Comparison of ENCODE assay signal across 10 cellular contexts in genomic region chr5:123091258-123091987, GRCh38. TPM values are rescaled to one million over a fixed set of nuclear protein-coding genes. Genes with fewer than 3 reads are reported as not detected.
DNase-seq lines count a peak whose midpoint lies in the region; ATAC-seq and TF ChIP-seq lines count a peak whose summit lies in the region.
"Had no signal": no experiment of that assay in that cellular context is flagged by ENCODE, and none has a peak within 500 bp of the region (broad histone marks: within the 10 kb centered on the region; RNA-seq: fewer than 3 reads in every experiment).

No MANE protein-coding gene starts in this region.

- WGBS in SK-N-SH (ENCODE audit: low lambda C conversion rate), result 40% methylated on average over 17 of the region's 17 CpGs
- 13% methylated on average over 17 of the region's 17 CpGs for WGBS in hepatocyte (ENCODE audit: low lambda C conversion rate, missing lambda C conversion rate)
- 17 to 26% methylated on average over 17 of the region's 17 CpGs for WGBS in sigmoid colon, 2 donors
- 29 to 38% methylated on average over 17 of the region's 17 CpGs for WGBS in thyroid gland, 2 donors

- H3F3A ChIP-seq in SK-N-SH (replicated peaks; ENCODE audit: insufficient read depth), result no peaks in the 10 kb centered on the region

- H3K4me1 ChIP-seq in SK-N-SH (ENCODE audit: control insufficient read depth in 1 of 2, insufficient read depth in 2 of 2, low read depth in 1 of 2, low read length in 1 of 2), result peaks cover 0 to 47% of the 10 kb centered on the region in 2 experiments; a peak in 1 of 4 replicates
- H3K4me1 ChIP-seq in hepatocyte (ENCODE audit: insufficient read depth), result peaks cover 4% of the 10 kb centered on the region
- H3K4me1 ChIP-seq in sigmoid colon, result peaks cover 0 to 34% (median 18%) of the 10 kb centered on the region in 4 donors
- H3K4me1 ChIP-seq in thyroid gland, result peaks cover 30 to 39% of the 10 kb centered on the region in 2 donors

- peak overlapping the region; percentile 42 for H3K27ac Mint-ChIP-seq in activated T-helper 2 cell treated with anti-CD3 and anti-CD28 coated beads, Interferon-gamma antibody, Interleukin-2, Interleukin-4, amounts not matched to agents 10 μg/mL and 5 μg/mL and 100 μg/mL, durations not matched to agents 14 hours and 24 hours and 36 hours

- H3K4me3 ChIP-seq in SK-N-SH (ENCODE audit: low read depth in 2 of 2, low read length in 1 of 2) (no peak overlapping the region), hepatocyte (peak overlapping the region; percentile 84), sigmoid colon (peak overlapping the region; percentile 70 to 85 (median 78)), thyroid gland (replicated peaks in 1 of 3) (no peak overlapping the region)

- H3K27me3 Mint-ChIP-seq in activated T-helper 2 cell treated with anti-CD3 and anti-CD28 coated beads, Interferon-gamma antibody, Interleukin-2, Interleukin-4, amounts not matched to agents 10 μg/mL and 5 μg/mL and 100 μg/mL, durations not matched to agents 14 hours and 24 hours and 36 hours (ENCODE audit: low read depth), result peaks cover 78% of the 10 kb centered on the region

- H3K27me3 ChIP-seq in SK-N-SH (ENCODE audit: insufficient read depth), result peaks cover 79% of the 10 kb centered on the region
- H3K27me3 ChIP-seq in hepatocyte, result peaks cover 88% of the 10 kb centered on the region
- H3K27me3 ChIP-seq in sigmoid colon, result peaks cover 0 to 55% (median 0%) of the 10 kb centered on the region in 3 donors
- peaks cover 54% of the 10 kb centered on the region for H3K27me3 ChIP-seq in thyroid gland

- no peak for TF ChIP-seq RAD21 in SK-N-SH (IDR thresholded peaks at IDR 0.05; ENCODE audit: low read length)

- DNase-seq in SK-N-SH (no peak), hepatocyte (ENCODE audit: low spot score) (no peak), sigmoid colon (no peak), KG1 (lab: John Stamatoyannopoulos, UW) (no peak), thyroid gland (no peak)
- no peak for DNase-seq in activated T-helper 2 cell treated with anti-CD3 and anti-CD28 coated beads, Interferon-gamma antibody, Interleukin-2, Interleukin-4, amounts not matched to agents 10 μg/mL and 5 μg/mL and 100 μg/mL, durations not matched to agents 14 hours and 24 hours and 36 hours (ENCODE audit: low spot score)
- DNase-seq in activated CD4-positive, CD25-positive, alpha-beta regulatory T cell treated with anti-CD3 and anti-CD28 coated beads, Interleukin-2, amount 50 U/mL, for 72 hours, result no peak
- DNase-seq: DMS79, NCI-H2171 treated with DMSO at 0.1 percent for 48 hours had no signal

- H3K79me2 ChIP-seq in SK-N-SH (ENCODE audit: insufficient read depth), result no peaks in the 10 kb centered on the region
- peaks cover 61% of the 10 kb centered on the region for H3K79me2 ChIP-seq in hepatocyte

- no peaks in the 10 kb centered on the region for H3K9me3 ChIP-seq in SK-N-SH
- H3K9me3 ChIP-seq in hepatocyte (ENCODE audit: low read depth), result no peaks in the 10 kb centered on the region
- no peaks in the 10 kb centered on the region for H3K9me3 ChIP-seq in sigmoid colon
- H3K9me3 ChIP-seq in thyroid gland, result no peaks in the 10 kb centered on the region

- H3K9ac ChIP-seq in SK-N-SH, result no peak overlapping the region

- ATAC-seq in SK-N-SH treated with all-trans-retinoic acid at 6 μM for 48 hours, result no peak

- TF ChIP-seq EP300 in SK-N-SH (IDR thresholded peaks at IDR 0.05; ENCODE audit: borderline replicate concordance in 1 of 2, low read depth in 1 of 2, low read length in 1 of 2) (no peak), sigmoid colon (IDR thresholded peaks at IDR 0.05) (no peak)

- no peaks in the 10 kb centered on the region for H3K36me3 Mint-ChIP-seq in activated T-helper 2 cell treated with anti-CD3 and anti-CD28 coated beads, Interferon-gamma antibody, Interleukin-2, Interleukin-4, amounts not matched to agents 10 μg/mL and 5 μg/mL and 100 μg/mL, durations not matched to agents 14 hours and 24 hours and 36 hours (ENCODE audit: low read depth)

- no peaks in the 10 kb centered on the region for H3K9me3 Mint-ChIP-seq in activated T-helper 2 cell treated with anti-CD3 and anti-CD28 coated beads, Interferon-gamma antibody, Interleukin-2, Interleukin-4, amounts not matched to agents 10 μg/mL and 5 μg/mL and 100 μg/mL, durations not matched to agents 14 hours and 24 hours and 36 hours

- H3K4me2 ChIP-seq in SK-N-SH, result 0 out of 2 replicates have a peak overlapping the region, but pooled peaks have one; percentile 92
- peak overlapping the region; percentile 82 for H3K4me2 ChIP-seq in hepatocyte

- H3K9me2 ChIP-seq in SK-N-SH (no peaks in the 10 kb centered on the region), hepatocyte (replicated peaks; ENCODE audit: insufficient read depth) (no peaks in the 10 kb centered on the region)

- H3K27ac ChIP-seq in SK-N-SH (ENCODE audit: low read depth in 2 of 2, low read length in 1 of 2) (no peak overlapping the region), hepatocyte (peak overlapping the region; percentile 27), sigmoid colon (peak overlapping the region in 3 of 4 donors; percentile 83 to 88 (median 83)), thyroid gland (no peak overlapping the region)

- no peaks in the 10 kb centered on the region for H4K20me1 ChIP-seq in SK-N-SH (ENCODE audit: insufficient read depth)
- no peaks in the 10 kb centered on the region for H4K20me1 ChIP-seq in hepatocyte (ENCODE audit: insufficient read depth, poor library complexity, severe bottlenecking)

- TF ChIP-seq POLR2A in sigmoid colon (IDR thresholded peaks at IDR 0.05) (no peak), thyroid gland (IDR thresholded peaks at IDR 0.05) (no peak)

- no peak for TF ChIP-seq CTCF in SK-N-SH (IDR thresholded peaks at IDR 0.05)
- TF ChIP-seq CTCF in hepatocyte (IDR thresholded peaks at IDR 0.05; ENCODE audit: poor library complexity), result no peak
- TF ChIP-seq CTCF in sigmoid colon (IDR thresholded peaks at IDR 0.05), result no peak
- TF ChIP-seq CTCF in thyroid gland (IDR thresholded peaks at IDR 0.05), result no peak

- H2AFZ ChIP-seq in SK-N-SH (ENCODE audit: low read depth) (no peak overlapping the region), hepatocyte (no peak overlapping the region)

- POLR2A ChIA-PET in SK-N-SH (lab: Yijun Ruan, JAX), result no interaction called here

- CTCF ChIA-PET in SK-N-SH (lab: Yijun Ruan, JAX), result interaction anchor here (1.0 to 1.5 kb wide), 3 partner anchors 8 to 195 kb away, joined by 3 read pairs; no protein-coding TSS in a partner anchor

- no peaks in the 10 kb centered on the region for H3K36me3 ChIP-seq in SK-N-SH (replicated peaks in 1 of 2; ENCODE audit: control insufficient read depth in 1 of 2, insufficient read depth in 2 of 2, low read length in 1 of 2)
- H3K36me3 ChIP-seq in hepatocyte (replicated peaks; ENCODE audit: insufficient read depth, low read depth), result no peaks in the 10 kb centered on the region
- no peaks in the 10 kb centered on the region for H3K36me3 ChIP-seq in sigmoid colon
- H3K36me3 ChIP-seq in thyroid gland, result no peaks in the 10 kb centered on the region

- H3K4me3 Mint-ChIP-seq in activated T-helper 2 cell treated with anti-CD3 and anti-CD28 coated beads, Interferon-gamma antibody, Interleukin-2, Interleukin-4, amounts not matched to agents 10 μg/mL and 5 μg/mL and 100 μg/mL, durations not matched to agents 14 hours and 24 hours and 36 hours (ENCODE audit: low read depth), result no peak overlapping the region

- H3K4me1 Mint-ChIP-seq in activated T-helper 2 cell treated with anti-CD3 and anti-CD28 coated beads, Interferon-gamma antibody, Interleukin-2, Interleukin-4, amounts not matched to agents 10 μg/mL and 5 μg/mL and 100 μg/mL, durations not matched to agents 14 hours and 24 hours and 36 hours (ENCODE audit: low read depth), result peaks cover 14% of the 10 kb centered on the region

- intact Hi-C loops in activated T-helper 2 cell treated with anti-CD3 and anti-CD28 coated beads, Interferon-gamma antibody, Interleukin-2, Interleukin-4, amounts not matched to agents 10 μg/mL and 5 μg/mL and 100 μg/mL, durations not matched to agents 14 hours and 24 hours and 36 hours (cut with micrococcal nuclease), result loop anchor here (2.0 kb wide), 1 partner anchor 55 kb away; the partner anchor contains the start of gene PPIC
- intact Hi-C loops in sigmoid colon (cut with DNase I), result loop anchor here (5.0 kb wide), 3 partner anchors 66 to 271 kb away; partner anchors contain the start of gene SNX24
- intact Hi-C loops in thyroid gland (cut with DNase I), result no loop called here

TF ChIP-seq in SK-N-SH, 30 proteins besides CTCF, POLR2A, EP300 and RAD21 (continues in another document):
- TF ChIP-seq FOSL2 (IDR thresholded peaks at IDR 0.05; ENCODE audit: borderline replicate concordance, low read depth), result no peak
- TF ChIP-seq SMC3 (IDR thresholded peaks at IDR 0.05; ENCODE audit: low read depth, low read length), result no peak
- TF ChIP-seq ELF1 (IDR thresholded peaks at IDR 0.05), result no peak
- TF ChIP-seq GATA2 (CRISPR knock-in tag; IDR thresholded peaks at IDR 0.05), result no peak

TF ChIP-seq in SK-N-SH treated with all-trans-retinoic acid at 6 μM for 48 hours, 23 proteins besides CTCF, POLR2A, EP300 and RAD21 (continues in another document):
- TF ChIP-seq CSDC2 (CRISPR knock-in tag; IDR thresholded peaks at IDR 0.05) (no peak), ZC3H10 (CRISPR knock-in tag; IDR thresholded peaks at IDR 0.05) (no peak)

RNA-seq across cellular contexts. Expression of gene PRDM6, which starts 2.4 kb away (rescaled TPM):
- polyA plus RNA-seq in SK-N-SH (2012; rRNA removed) (0.10 and 0.21 TPM in 2 replicates), hepatocyte (10.9 and 12.7 TPM in 2 replicates), sigmoid colon (1 to 10 TPM in 1 of 3 donors, under 1 TPM in 1, not detected in 1; 0.60 to 1.1 TPM)
- polyA plus RNA-seq in SK-N-SH (2012; cell fraction: cytosol; rRNA removed), result 0.22 and 0.24 TPM in 2 replicates
- 0.91 and 1.00 TPM in 2 replicates for polyA plus RNA-seq in SK-N-SH (2012; cell fraction: nucleus; rRNA removed)
- not detected in 2 replicates for total RNA-seq in activated T-helper 2 cell treated with anti-CD3 and anti-CD28 coated beads, Interferon-gamma antibody, Interleukin-2, Interleukin-4, amounts not matched to agents 10 μg/mL and 5 μg/mL and 100 μg/mL, durations not matched to agents 14 hours and 24 hours and 36 hours
- total RNA-seq in hepatocyte (6.3 and 9.9 TPM in 2 replicates), sigmoid colon (10 to 100 TPM; 11.9 to 22.2 (median 18.7) TPM), thyroid gland (1 to 10 TPM; 1.7 to 5.2 (median 2.3) TPM)

RNA-seq across cellular contexts. Expression of gene PPIC, which starts 54.9 kb away (rescaled TPM):
- polyA plus RNA-seq in SK-N-SH (2012; rRNA removed), result 50.6 and 55.1 TPM in 2 replicates
- 65.6 and 68.5 TPM in 2 replicates for polyA plus RNA-seq in SK-N-SH (2012; cell fraction: cytosol; rRNA removed)
- polyA plus RNA-seq in SK-N-SH (2012; cell fraction: nucleus; rRNA removed), result 15.7 and 19.4 TPM in 2 replicates
- not detected in 2 replicates for total RNA-seq in activated T-helper 2 cell treated with anti-CD3 and anti-CD28 coated beads, Interferon-gamma antibody, Interleukin-2, Interleukin-4, amounts not matched to agents 10 μg/mL and 5 μg/mL and 100 μg/mL, durations not matched to agents 14 hours and 24 hours and 36 hours
- total RNA-seq in hepatocyte, result 80.4 and 91.0 TPM in 2 replicates
- polyA plus RNA-seq in hepatocyte, result 233 and 249 TPM in 2 replicates
- 10 to 100 TPM; 26.5 to 79.2 (median 58.4) TPM for total RNA-seq in sigmoid colon
- 10 to 100 TPM; 21.6 to 42.7 (median 27.0) TPM for polyA plus RNA-seq in sigmoid colon
- 100 to 1,000 TPM in 1 of 4 donors, 10 to 100 TPM in 3; 28.3 to 122 (median 70.5) TPM for total RNA-seq in thyroid gland

Comparison
In these comparisons a context has a peak if more than half of its experiments do, and no peak if none do; other contexts are left out.
1. H3K27ac ChIP-seq: peak in hepatocyte (single experiment) and sigmoid colon (3 of 4); none in SK-N-SH (0 of 2) and thyroid gland (0 of 3).
2. H3K4me3 ChIP-seq: peak in hepatocyte (single experiment) and sigmoid colon (4 of 4); none in SK-N-SH (0 of 2) and thyroid gland (0 of 3).
3. RNA of gene PPIC, which starts 54.9 kb away (total RNA-seq): 80.4 to 91.0 TPM in hepatocyte, 28.3 to 122 TPM in thyroid gland and 26.5 to 79.2 TPM in sigmoid colon; not detected in activated T-helper 2 cell treated with anti-CD3 and anti-CD28 coated beads, Interferon-gamma antibody, Interleukin-2, Interleukin-4, amounts not matched to agents 10 μg/mL and 5 μg/mL and 100 μg/mL, durations not matched to agents 14 hours and 24 hours and 36 hours; every median in the first group is over 10 times any median in the second.